16 cellular contexts compared by ENCODE assay signal in genomic region chr1:173161510-173162221, GRCh38. TPM values are rescaled to one million over a fixed set of nuclear protein-coding genes. Genes with fewer than 3 reads are reported as not detected.
DNase-seq lines count a peak whose midpoint lies in the region; ATAC-seq and TF ChIP-seq lines count a peak whose summit lies in the region.
"Had no signal": no experiment of that assay in that cellular context is flagged by ENCODE, and none has a peak within 500 bp of the region (broad histone marks: within the 10 kb centered on the region; RNA-seq: fewer than 3 reads in every experiment).

No MANE protein-coding gene starts in this region.

- peak; percentile 12 for DNase-seq in DMS53 (lab: John Stamatoyannopoulos, UW)
- DNase-seq in DMS53 treated with DMSO at 0.1 percent for 48 hours (lab: John Stamatoyannopoulos, UW; ENCODE audit: unreplicated experiment): no peak
- DNase-seq in RPMI7951 (ENCODE audit: low read depth): peak; percentile 75
- peak; percentile 82 for DNase-seq in dermis blood vessel endothelial cell
- no peak for DNase-seq in osteocyte (ENCODE audit: extremely low spot score, unreplicated experiment)
- no peak for DNase-seq in ascending aorta (ENCODE audit: low spot score in 2 of 2)
- no peak for DNase-seq in Calu3
- DNase-seq: activated CD4-positive, CD25-positive, alpha-beta regulatory T cell; activated effector memory CD4-positive, alpha-beta T cell treated with Interleukin-2 at 50 U/mL for 16 hours; NCI-H1048; retina; SIG-M5 had no signal

- H3K27ac ChIP-seq in ascending aorta: no peak overlapping the region
- H3K27ac ChIP-seq: 22Rv1, thoracic aorta had no signal

- peaks cover 10% of the 10 kb centered on the region for H3K4me1 Mint-ChIP-seq in osteocyte (ENCODE audit: unreplicated experiment)
- no peaks in the 10 kb centered on the region for H3K4me1 Mint-ChIP-seq in Calu3 (ENCODE audit: low read depth, unreplicated experiment)

- H3K4me3 ChIP-seq in ascending aorta: no peak overlapping the region
- H3K4me3 ChIP-seq: HAP-1, thoracic aorta had no signal

- H3K9me3 ChIP-seq in ascending aorta: peaks cover 0 to 3% of the 10 kb centered on the region in 2 donors
- H3K9me3 ChIP-seq: HAP-1, thoracic aorta had no signal

- H3K27me3 ChIP-seq in ascending aorta: no peaks in the 10 kb centered on the region

- TF ChIP-seq CTCF in osteocyte (IDR thresholded peaks at IDR 0.05) (no peak), ascending aorta (IDR thresholded peaks at IDR 0.05) (no peak), Calu3 (IDR thresholded peaks at IDR 0.05; ENCODE audit: unreplicated experiment) (no peak)

- H3K27me3 Mint-ChIP-seq in osteocyte (ENCODE audit: unreplicated experiment): no peaks in the 10 kb centered on the region
- H3K27me3 Mint-ChIP-seq in Calu3 (ENCODE audit: unreplicated experiment): no peaks in the 10 kb centered on the region

- H3K36me3 Mint-ChIP-seq in osteocyte (ENCODE audit: unreplicated experiment) (no peaks in the 10 kb centered on the region), Calu3 (ENCODE audit: insufficient read depth, unreplicated experiment) (no peaks in the 10 kb centered on the region)

- peak overlapping the region; percentile 0 for H3K27ac Mint-ChIP-seq in osteocyte (ENCODE audit: unreplicated experiment)
- no peak overlapping the region for H3K27ac Mint-ChIP-seq in Calu3 (ENCODE audit: unreplicated experiment)

- no peaks in the 10 kb centered on the region for H3K4me1 ChIP-seq in ascending aorta
- H3K4me1 ChIP-seq: HAP-1 had no signal

- peaks cover 9% of the 10 kb centered on the region for H3K9me3 Mint-ChIP-seq in osteocyte (ENCODE audit: unreplicated experiment)
- no peaks in the 10 kb centered on the region for H3K9me3 Mint-ChIP-seq in Calu3 (ENCODE audit: low read depth, unreplicated experiment)

- intact Hi-C loops in ascending aorta (cut with DNase I): no loop called here
- intact Hi-C loops in Calu3 (cut with micrococcal nuclease; ENCODE audit: unreplicated experiment): loop anchor here (2.0 kb wide), 1 partner anchor 67 kb away; no protein-coding TSS in a partner anchor

- CTCF ChIA-PET in Calu3 (lab: Charles Lee): no interaction called here

- H3K4me3 Mint-ChIP-seq in osteocyte (ENCODE audit: unreplicated experiment) (no peak overlapping the region), Calu3 (ENCODE audit: low read depth, unreplicated experiment) (no peak overlapping the region)

- H3K36me3 ChIP-seq in ascending aorta: no peaks in the 10 kb centered on the region
- H3K36me3 ChIP-seq: HAP-1, thoracic aorta had no signal

- BruUV-seq in Calu3 (replicated peaks; lab: Mats Ljungman, UMichigan): no TSS peak

- no peak for ATAC-seq in HG03280 (IDR thresholded peaks at IDR 0.05; ENCODE audit: unreplicated experiment)

RNA-seq across cellular contexts. Expression of gene TNFSF4, which starts 45.5 kb away (rescaled TPM):
- total RNA-seq in RPMI7951 (2014; rRNA removed; shearing (Covaris generic)): 1.2 and 1.3 TPM in 2 replicates
- total RNA-seq in dermis blood vessel endothelial cell (2.7 TPM in 2 replicates), osteocyte (0.35 and 0.57 TPM in 2 replicates), ascending aorta (0.75 TPM), Calu3 (2022) (0.15 and 0.31 TPM in 2 replicates)

Comparison
In these comparisons a context has a peak if more than half of its experiments do, and no peak if none do; other contexts are left out.
1. DNase-seq: peak in DMS53 (single experiment), RPMI7951 (single experiment) and dermis blood vessel endothelial cell (single experiment); none in DMS53 treated with DMSO at 0.1 percent for 48 hours (single experiment), osteocyte (single experiment), ascending aorta (0 of 2) and Calu3 (single experiment).